Comparison of ENCODE assay signal across 1 cellular context in the genomic region with DNA sequence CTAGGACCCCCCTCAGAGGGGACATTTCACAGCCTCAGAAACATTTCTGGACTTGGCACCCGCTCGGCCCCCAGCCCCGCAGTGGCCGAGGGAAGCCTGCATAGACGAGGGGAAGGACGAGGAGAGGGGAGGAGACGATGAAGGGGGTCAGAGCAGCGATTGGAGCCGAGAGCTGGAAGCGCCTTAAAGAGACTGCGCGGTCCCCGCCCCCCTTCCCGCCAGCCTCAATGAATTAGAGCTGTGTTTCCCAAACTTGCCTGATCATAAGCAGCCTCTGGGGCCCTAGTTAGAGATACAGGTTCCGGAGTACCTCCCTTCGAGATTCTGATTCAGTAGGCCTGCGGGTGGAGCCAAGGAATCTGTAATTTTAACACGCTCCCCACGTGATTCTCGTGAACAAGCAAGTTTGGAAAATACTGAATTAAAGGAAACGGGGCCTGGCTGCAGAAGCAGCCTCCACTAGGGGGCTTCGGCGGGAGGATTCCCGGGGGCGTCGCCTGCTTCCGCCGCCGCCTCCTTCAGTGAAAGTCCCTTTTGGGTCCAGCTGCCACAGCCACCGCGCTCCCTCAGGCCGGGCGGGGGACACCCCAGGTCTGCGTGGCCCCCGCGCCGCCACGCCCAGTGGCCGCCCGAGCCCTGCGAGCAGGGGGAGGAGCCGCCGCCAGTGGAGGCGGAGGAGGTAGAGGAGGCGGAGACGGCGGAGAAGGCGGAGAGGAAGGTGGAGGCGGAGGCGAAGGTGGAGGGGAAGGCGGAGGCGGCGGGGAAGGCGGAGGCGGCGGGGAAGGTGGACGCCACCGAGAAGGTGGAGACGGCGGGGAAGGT.
TF ChIP-seq lines count a peak whose summit lies in the region.

TSS of gene USP27X (plus strand) at position 651 of the 822 bp plus-strand sequence. CDS start 824 bp downstream, outside the sequence.

TF ChIP-seq in HEK293, 187 proteins besides CTCF, POLR2A, EP300 and RAD21 (continued from another document and continues in another):
- no peak for TF ChIP-seq ZNF324 (tag by site-specific recombination; IDR thresholded peaks at IDR 0.05)
- TF ChIP-seq, protein P1, sequence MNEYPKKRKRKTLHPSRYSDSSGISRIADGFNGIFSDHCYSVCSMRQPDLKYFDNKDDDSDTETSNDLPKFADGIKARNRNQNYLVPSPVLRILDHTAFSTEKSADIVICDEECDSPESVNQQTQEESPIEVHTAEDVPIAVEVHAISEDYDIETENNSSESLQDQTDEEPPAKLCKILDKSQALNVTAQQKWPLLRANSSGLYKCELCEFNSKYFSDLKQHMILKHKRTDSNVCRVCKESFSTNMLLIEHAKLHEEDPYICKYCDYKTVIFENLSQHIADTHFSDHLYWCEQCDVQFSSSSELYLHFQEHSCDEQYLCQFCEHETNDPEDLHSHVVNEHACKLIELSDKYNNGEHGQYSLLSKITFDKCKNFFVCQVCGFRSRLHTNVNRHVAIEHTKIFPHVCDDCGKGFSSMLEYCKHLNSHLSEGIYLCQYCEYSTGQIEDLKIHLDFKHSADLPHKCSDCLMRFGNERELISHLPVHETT (tag by site-specific recombination; IDR thresholded peaks at IDR 0.05) = no peak
- TF ChIP-seq, protein P2, sequence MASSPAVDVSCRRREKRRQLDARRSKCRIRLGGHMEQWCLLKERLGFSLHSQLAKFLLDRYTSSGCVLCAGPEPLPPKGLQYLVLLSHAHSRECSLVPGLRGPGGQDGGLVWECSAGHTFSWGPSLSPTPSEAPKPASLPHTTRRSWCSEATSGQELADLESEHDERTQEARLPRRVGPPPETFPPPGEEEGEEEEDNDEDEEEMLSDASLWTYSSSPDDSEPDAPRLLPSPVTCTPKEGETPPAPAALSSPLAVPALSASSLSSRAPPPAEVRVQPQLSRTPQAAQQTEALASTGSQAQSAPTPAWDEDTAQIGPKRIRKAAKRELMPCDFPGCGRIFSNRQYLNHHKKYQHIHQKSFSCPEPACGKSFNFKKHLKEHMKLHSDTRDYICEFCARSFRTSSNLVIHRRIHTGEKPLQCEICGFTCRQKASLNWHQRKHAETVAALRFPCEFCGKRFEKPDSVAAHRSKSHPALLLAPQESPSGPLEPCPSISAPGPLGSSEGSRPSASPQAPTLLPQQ (tag by site-specific recombination; IDR thresholded peaks at IDR 0.05) = peak; percentile 32
- 0 out of 2 replicates have a peak, but pooled peaks have one; percentile 42 for TF ChIP-seq ZNF660 (tag by site-specific recombination; IDR thresholded peaks at IDR 0.05)
- no peak for TF ChIP-seq YY1 (tag by site-specific recombination; IDR thresholded peaks at IDR 0.05)
- no peak for TF ChIP-seq ZNF138 (tag by site-specific recombination; IDR thresholded peaks at IDR 0.05; ENCODE audit: borderline replicate concordance)
- no peak for TF ChIP-seq ZNF140 (tag by site-specific recombination; IDR thresholded peaks at IDR 0.05)
- no peak for TF ChIP-seq ZBTB21 (tag by site-specific recombination; IDR thresholded peaks at IDR 0.05)
- TF ChIP-seq, protein P3, sequence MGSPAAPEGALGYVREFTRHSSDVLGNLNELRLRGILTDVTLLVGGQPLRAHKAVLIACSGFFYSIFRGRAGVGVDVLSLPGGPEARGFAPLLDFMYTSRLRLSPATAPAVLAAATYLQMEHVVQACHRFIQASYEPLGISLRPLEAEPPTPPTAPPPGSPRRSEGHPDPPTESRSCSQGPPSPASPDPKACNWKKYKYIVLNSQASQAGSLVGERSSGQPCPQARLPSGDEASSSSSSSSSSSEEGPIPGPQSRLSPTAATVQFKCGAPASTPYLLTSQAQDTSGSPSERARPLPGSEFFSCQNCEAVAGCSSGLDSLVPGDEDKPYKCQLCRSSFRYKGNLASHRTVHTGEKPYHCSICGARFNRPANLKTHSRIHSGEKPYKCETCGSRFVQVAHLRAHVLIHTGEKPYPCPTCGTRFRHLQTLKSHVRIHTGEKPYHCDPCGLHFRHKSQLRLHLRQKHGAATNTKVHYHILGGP (tag by site-specific recombination; IDR thresholded peaks at IDR 0.05) = no peak
- TF ChIP-seq, protein P4, sequence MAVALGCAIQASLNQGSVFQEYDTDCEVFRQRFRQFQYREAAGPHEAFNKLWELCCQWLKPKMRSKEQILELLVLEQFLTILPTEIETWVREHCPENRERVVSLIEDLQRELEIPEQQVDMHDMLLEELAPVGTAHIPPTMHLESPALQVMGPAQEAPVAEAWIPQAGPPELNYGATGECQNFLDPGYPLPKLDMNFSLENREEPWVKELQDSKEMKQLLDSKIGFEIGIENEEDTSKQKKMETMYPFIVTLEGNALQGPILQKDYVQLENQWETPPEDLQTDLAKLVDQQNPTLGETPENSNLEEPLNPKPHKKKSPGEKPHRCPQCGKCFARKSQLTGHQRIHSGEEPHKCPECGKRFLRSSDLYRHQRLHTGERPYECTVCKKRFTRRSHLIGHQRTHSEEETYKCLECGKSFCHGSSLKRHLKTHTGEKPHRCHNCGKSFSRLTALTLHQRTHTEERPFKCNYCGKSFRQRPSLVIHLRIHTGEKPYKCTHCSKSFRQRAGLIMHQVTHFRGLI (tag by site-specific recombination; IDR thresholded peaks at IDR 0.05) = no peak
- no peak for TF ChIP-seq ZNF600 (tag by site-specific recombination; IDR thresholded peaks at IDR 0.05)
- TF ChIP-seq KLF10 (tag by site-specific recombination; IDR thresholded peaks at IDR 0.05) = peak; percentile 53; the same call in 1 of the 2 replicates
- peak; percentile 96 for TF ChIP-seq EGR2 (tag by site-specific recombination; IDR thresholded peaks at IDR 0.05; ENCODE audit: low read depth)
- TF ChIP-seq, protein P5, sequence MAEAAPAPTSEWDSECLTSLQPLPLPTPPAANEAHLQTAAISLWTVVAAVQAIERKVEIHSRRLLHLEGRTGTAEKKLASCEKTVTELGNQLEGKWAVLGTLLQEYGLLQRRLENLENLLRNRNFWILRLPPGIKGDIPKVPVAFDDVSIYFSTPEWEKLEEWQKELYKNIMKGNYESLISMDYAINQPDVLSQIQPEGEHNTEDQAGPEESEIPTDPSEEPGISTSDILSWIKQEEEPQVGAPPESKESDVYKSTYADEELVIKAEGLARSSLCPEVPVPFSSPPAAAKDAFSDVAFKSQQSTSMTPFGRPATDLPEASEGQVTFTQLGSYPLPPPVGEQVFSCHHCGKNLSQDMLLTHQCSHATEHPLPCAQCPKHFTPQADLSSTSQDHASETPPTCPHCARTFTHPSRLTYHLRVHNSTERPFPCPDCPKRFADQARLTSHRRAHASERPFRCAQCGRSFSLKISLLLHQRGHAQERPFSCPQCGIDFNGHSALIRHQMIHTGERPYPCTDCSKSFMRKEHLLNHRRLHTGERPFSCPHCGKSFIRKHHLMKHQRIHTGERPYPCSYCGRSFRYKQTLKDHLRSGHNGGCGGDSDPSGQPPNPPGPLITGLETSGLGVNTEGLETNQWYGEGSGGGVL (tag by site-specific recombination; IDR thresholded peaks at IDR 0.05) = peak; percentile 86
- TF ChIP-seq ZFP41 (tag by site-specific recombination; IDR thresholded peaks at IDR 0.05; ENCODE audit: borderline replicate concordance) = no peak
- no peak for TF ChIP-seq ZNF423 (tag by site-specific recombination; IDR thresholded peaks at IDR 0.05)
- TF ChIP-seq ZNF571 (tag by site-specific recombination; IDR thresholded peaks at IDR 0.05) = no peak
- TF ChIP-seq SP3 (tag by site-specific recombination; IDR thresholded peaks at IDR 0.05) = peak; percentile 86
- no peak for TF ChIP-seq ZNF274 (IDR thresholded peaks at IDR 0.05; ENCODE audit: low read length)
- no peak for TF ChIP-seq ZNF274 (tag by site-specific recombination; IDR thresholded peaks at IDR 0.05; ENCODE audit: borderline replicate concordance)
- TF ChIP-seq ZNF707 (tag by site-specific recombination; IDR thresholded peaks at IDR 0.05) = no peak
- TF ChIP-seq ZXDB (tag by site-specific recombination; IDR thresholded peaks at IDR 0.05) = peak; percentile 28; the same call in 1 of the 2 replicates
- TF ChIP-seq ZSCAN4 (tag by site-specific recombination; IDR thresholded peaks at IDR 0.05) = no peak
- TF ChIP-seq ZNF776 (tag by site-specific recombination; IDR thresholded peaks at IDR 0.05; ENCODE audit: borderline replicate concordance) = no peak
- no peak for TF ChIP-seq GFI1B (tag by site-specific recombination; IDR thresholded peaks at IDR 0.05)
- TF ChIP-seq TCF7L2 (IDR thresholded peaks at IDR 0.05; ENCODE audit: borderline replicate concordance, low read depth, low read length) = no peak
- TF ChIP-seq, protein P6, sequence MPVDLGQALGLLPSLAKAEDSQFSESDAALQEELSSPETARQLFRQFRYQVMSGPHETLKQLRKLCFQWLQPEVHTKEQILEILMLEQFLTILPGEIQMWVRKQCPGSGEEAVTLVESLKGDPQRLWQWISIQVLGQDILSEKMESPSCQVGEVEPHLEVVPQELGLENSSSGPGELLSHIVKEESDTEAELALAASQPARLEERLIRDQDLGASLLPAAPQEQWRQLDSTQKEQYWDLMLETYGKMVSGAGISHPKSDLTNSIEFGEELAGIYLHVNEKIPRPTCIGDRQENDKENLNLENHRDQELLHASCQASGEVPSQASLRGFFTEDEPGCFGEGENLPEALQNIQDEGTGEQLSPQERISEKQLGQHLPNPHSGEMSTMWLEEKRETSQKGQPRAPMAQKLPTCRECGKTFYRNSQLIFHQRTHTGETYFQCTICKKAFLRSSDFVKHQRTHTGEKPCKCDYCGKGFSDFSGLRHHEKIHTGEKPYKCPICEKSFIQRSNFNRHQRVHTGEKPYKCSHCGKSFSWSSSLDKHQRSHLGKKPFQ (tag by site-specific recombination; IDR thresholded peaks at IDR 0.05) = no peak
- TF ChIP-seq GLIS2 (tag by site-specific recombination; IDR thresholded peaks at IDR 0.05) = peak; percentile 63
- no peak for TF ChIP-seq ZNF645 (tag by site-specific recombination; IDR thresholded peaks at IDR 0.05)
- TF ChIP-seq ZNF76 (tag by site-specific recombination; IDR thresholded peaks at IDR 0.05; ENCODE audit: borderline replicate concordance, low read depth) = peak; percentile 60; the same call in 1 of the 2 replicates
- TF ChIP-seq ZNF175 (tag by site-specific recombination; IDR thresholded peaks at IDR 0.05) = no peak
- peak; percentile 57 for TF ChIP-seq KLF9 (tag by site-specific recombination; IDR thresholded peaks at IDR 0.05; ENCODE audit: low read depth)
- TF ChIP-seq ZNF555 (tag by site-specific recombination; conservative IDR thresholded peaks at IDR 0.05) = no peak
- TF ChIP-seq ZNF266 (tag by site-specific recombination; IDR thresholded peaks at IDR 0.05; ENCODE audit: low read depth) = no peak
- TF ChIP-seq, protein P7, sequence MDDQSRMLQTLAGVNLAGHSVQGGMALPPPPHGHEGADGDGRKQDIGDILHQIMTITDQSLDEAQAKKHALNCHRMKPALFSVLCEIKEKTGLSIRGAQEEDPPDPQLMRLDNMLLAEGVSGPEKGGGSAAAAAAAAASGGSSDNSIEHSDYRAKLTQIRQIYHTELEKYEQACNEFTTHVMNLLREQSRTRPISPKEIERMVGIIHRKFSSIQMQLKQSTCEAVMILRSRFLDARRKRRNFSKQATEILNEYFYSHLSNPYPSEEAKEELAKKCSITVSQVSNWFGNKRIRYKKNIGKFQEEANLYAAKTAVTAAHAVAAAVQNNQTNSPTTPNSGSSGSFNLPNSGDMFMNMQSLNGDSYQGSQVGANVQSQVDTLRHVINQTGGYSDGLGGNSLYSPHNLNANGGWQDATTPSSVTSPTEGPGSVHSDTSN (CRISPR knock-in tag; IDR thresholded peaks at IDR 0.05) = no peak
- peak; percentile 69 for TF ChIP-seq SP2 (tag by site-specific recombination; IDR thresholded peaks at IDR 0.05)
- TF ChIP-seq ZNF416 (tag by site-specific recombination; IDR thresholded peaks at IDR 0.05) = no peak
- no peak for TF ChIP-seq ZNF121 (tag by site-specific recombination; IDR thresholded peaks at IDR 0.05)
- TF ChIP-seq ZNF544 (tag by site-specific recombination; IDR thresholded peaks at IDR 0.05) = no peak
- TF ChIP-seq ZNF624 (tag by site-specific recombination; IDR thresholded peaks at IDR 0.05) = no peak
- TF ChIP-seq ZNF292 (tag by site-specific recombination; IDR thresholded peaks at IDR 0.05; ENCODE audit: borderline replicate concordance, low read depth) = no peak
- TF ChIP-seq, protein P8, sequence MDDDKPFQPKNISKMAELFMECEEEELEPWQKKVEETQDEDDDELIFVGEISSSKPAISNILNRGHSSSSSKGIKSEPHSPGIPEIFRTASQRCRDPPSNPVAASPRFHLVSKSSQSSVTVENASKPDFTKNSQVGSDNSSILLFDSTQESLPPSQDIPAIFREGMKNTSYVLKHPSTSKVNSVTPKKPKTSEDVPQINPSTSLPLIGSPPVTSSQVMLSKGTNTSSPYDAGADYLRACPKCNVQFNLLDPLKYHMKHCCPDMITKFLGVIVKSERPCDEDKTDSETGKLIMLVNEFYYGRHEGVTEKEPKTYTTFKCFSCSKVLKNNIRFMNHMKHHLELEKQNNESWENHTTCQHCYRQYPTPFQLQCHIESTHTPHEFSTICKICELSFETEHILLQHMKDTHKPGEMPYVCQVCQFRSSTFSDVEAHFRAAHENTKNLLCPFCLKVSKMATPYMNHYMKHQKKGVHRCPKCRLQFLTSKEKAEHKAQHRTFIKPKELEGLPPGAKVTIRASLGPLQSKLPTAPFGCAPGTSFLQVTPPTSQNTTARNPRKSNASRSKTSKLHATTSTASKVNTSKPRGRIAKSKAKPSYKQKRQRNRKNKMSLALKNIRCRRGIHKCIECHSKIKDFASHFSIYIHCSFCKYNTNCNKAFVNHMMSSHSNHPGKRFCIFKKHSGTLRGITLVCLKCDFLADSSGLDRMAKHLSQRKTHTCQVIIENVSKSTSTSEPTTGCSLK (tag by site-specific recombination; IDR thresholded peaks at IDR 0.05) = no peak
- no peak for TF ChIP-seq ZNF596 (tag by site-specific recombination; IDR thresholded peaks at IDR 0.05)
- TF ChIP-seq ZNF768 (tag by site-specific recombination; IDR thresholded peaks at IDR 0.05) = no peak
- TF ChIP-seq ZNF561 (tag by site-specific recombination; IDR thresholded peaks at IDR 0.05; ENCODE audit: borderline replicate concordance) = 0 out of 2 replicates have a peak, but pooled peaks have one; percentile 26
- no peak for TF ChIP-seq ZNF623 (tag by site-specific recombination; IDR thresholded peaks at IDR 0.05)
- peak; percentile 89 for TF ChIP-seq ZNF335 (tag by site-specific recombination; conservative IDR thresholded peaks at IDR 0.05)
